Comparison of ENCODE assay signal across 8 cellular contexts in the genomic region with DNA sequence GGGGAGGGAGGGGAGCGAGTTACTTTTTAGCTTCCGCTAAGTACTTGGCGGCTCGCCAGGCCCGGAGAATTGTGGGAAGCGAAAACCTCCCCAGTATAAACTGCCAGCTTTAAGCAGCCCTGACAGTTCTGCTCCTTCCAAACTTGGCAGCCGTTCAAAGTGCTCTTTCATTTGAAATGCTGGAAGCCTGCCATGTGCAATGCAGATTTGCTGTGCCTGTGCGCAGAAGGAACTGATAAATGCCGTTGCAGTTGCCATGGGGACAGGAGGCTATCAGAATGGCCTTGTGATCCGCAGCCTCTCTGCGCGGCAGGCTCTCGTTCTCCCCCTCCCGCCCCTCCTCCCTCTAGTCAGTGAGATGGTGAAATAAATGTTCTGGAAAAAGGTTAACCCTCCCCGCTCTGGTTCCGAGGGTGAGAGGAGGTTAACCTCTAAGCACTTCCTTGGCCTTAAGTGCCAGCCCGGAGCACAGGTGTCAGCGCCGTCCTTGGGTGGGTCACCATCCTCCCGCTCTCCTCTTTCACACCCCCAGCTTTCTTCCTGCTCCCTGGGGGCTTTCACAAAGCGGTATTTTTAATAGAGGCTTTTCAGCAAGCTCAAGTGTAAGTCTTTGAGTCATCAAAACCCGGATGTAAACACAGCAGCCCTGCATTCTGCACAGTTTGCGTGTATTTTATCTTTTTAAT. TPM values are rescaled to one million over a fixed set of nuclear protein-coding genes. Genes with fewer than 3 reads are reported as not detected.
DNase-seq lines count a peak whose midpoint lies in the region; ATAC-seq and TF ChIP-seq lines count a peak whose summit lies in the region.

No MANE protein-coding gene starts in this region.

- peak; percentile 42 for ATAC-seq in HG02840 (IDR thresholded peaks at IDR 0.05; ENCODE audit: low FRiP score, unreplicated experiment)
- peak; percentile 78 to 92 (median 88) for ATAC-seq in heart right ventricle
- peak; percentile 88 to 93 for ATAC-seq in upper lobe of left lung (ENCODE audit: low FRiP score in 2 of 2)

- no peaks in the 10 kb centered on the region for H3K9me3 ChIP-seq in adipocyte (ENCODE audit: control insufficient read depth, low read length)
- H3K9me3 ChIP-seq in heart right ventricle, result no peaks in the 10 kb centered on the region
- H3K9me3 ChIP-seq in upper lobe of left lung, result no peaks in the 10 kb centered on the region

- peak in 1 of 4 donors; percentile 23 for TF ChIP-seq POLR2A in upper lobe of left lung (IDR thresholded peaks at IDR 0.05)

- H3K27me3 ChIP-seq in adipocyte (replicated peaks; ENCODE audit: control insufficient read depth, insufficient read depth, low read length), result no peaks in the 10 kb centered on the region
- H3K27me3 ChIP-seq in heart right ventricle, result no peaks in the 10 kb centered on the region
- no peaks in the 10 kb centered on the region for H3K27me3 ChIP-seq in upper lobe of left lung

- DNase-seq in GM10266 (ENCODE audit: extremely low spot score) (peak; percentile 79), NCI-H1436 (lab: John Stamatoyannopoulos, UW) (peak; percentile 99), SW480 (ENCODE audit: low spot score) (peak; percentile 99), adipocyte (ENCODE audit: low read depth) (peak; percentile 98), heart right ventricle (peak; percentile 100), posterior cingulate gyrus (peak; percentile 92 to 99 (median 95)), upper lobe of left lung (peak; percentile 82 to 99)

- intact Hi-C loops in heart right ventricle (cut with DNase I), result loop anchor here in 4 of 10 donors (1.0 to 5.0 kb wide), 2 partner anchors 12 to 83 kb away; a partner anchor contains a TSS
- intact Hi-C loops in posterior cingulate gyrus (cut with DNase I), result loop anchor here (1.0 kb wide), 1 partner anchor 12 kb away; a partner anchor contains a TSS

- 0 to 1% methylated on average over 23 of the region's 23 CpGs for WGBS in heart right ventricle, 2 donors
- WGBS in upper lobe of left lung, 2 donors, result 0 to 1% methylated on average over 22 to 23 of the region's 23 CpGs

- H3K9ac ChIP-seq in adipocyte (ENCODE audit: low read length), result peak overlapping the region; percentile 80

- H3K27ac ChIP-seq in heart right ventricle (peak overlapping the region; percentile 90 to 100 (median 96)), upper lobe of left lung (peak overlapping the region; percentile 93 to 100 (median 97))

- H3K4me1 ChIP-seq in adipocyte (ENCODE audit: control insufficient read depth, insufficient read depth, low read length) (peaks cover 84% of the 10 kb centered on the region), heart right ventricle (peaks cover 53 to 96% (median 90%) of the 10 kb centered on the region in 9 donors), upper lobe of left lung (peaks cover 83 to 92% (median 91%) of the 10 kb centered on the region in 4 donors)

- TF ChIP-seq CTCF in GM10266 (IDR thresholded peaks at IDR 0.05; ENCODE audit: control insufficient read depth, insufficient read depth, low read depth, missing control alignments), result no peak
- no peak for TF ChIP-seq CTCF in heart right ventricle (IDR thresholded peaks at IDR 0.05)
- TF ChIP-seq CTCF in upper lobe of left lung (IDR thresholded peaks at IDR 0.05), result no peak

- H3K4me3 ChIP-seq in adipocyte (ENCODE audit: low read length), result peak overlapping the region; percentile 72
- H3K4me3 ChIP-seq in heart right ventricle, result peak overlapping the region in 6 of 10 donors; percentile 18 to 46 (median 42)
- peak overlapping the region in 3 of 4 donors; percentile 2 to 41 (median 40) for H3K4me3 ChIP-seq in upper lobe of left lung

- no peaks in the 10 kb centered on the region for H3K36me3 ChIP-seq in adipocyte (ENCODE audit: control insufficient read depth, insufficient read depth, low read length, severe bottlenecking)
- no peaks in the 10 kb centered on the region for H3K36me3 ChIP-seq in heart right ventricle
- no peaks in the 10 kb centered on the region for H3K36me3 ChIP-seq in upper lobe of left lung

- TF ChIP-seq EP300 in upper lobe of left lung (IDR thresholded peaks at IDR 0.05), result peak; percentile 4 to 76 (median 54)

RNA-seq across cellular contexts. Expression of a gene that starts 11.9 kb away (rescaled TPM):
- total RNA-seq in heart right ventricle (10 to 100 TPM; 25.1 to 66.6 (median 36.4) TPM), upper lobe of left lung (100 to 1,000 TPM in 1 of 6 donors, 10 to 100 TPM in 5; 44.0 to 111 (median 49.6) TPM)
- polyA plus RNA-seq in heart right ventricle, result 10 to 100 TPM in 1 of 2 donors, 1 to 10 TPM in 1; 6.6 to 15.4 TPM

RNA-seq across cellular contexts. Expression of a gene that starts 57.6 kb away (rescaled TPM):
- total RNA-seq in heart right ventricle, result 10 to 100 TPM; 51.4 to 93.8 (median 64.2) TPM
- polyA plus RNA-seq in heart right ventricle, result 10 to 100 TPM in 1 of 2 donors, 1 to 10 TPM in 1; 9.4 to 11.6 TPM
- 10 to 100 TPM; 25.1 to 42.4 (median 32.7) TPM for total RNA-seq in upper lobe of left lung

Comparison
In these comparisons a context has a peak if more than half of its experiments do, and no peak if none do; other contexts are left out.
1. Peak in every context shown above with its lines: DNase-seq, ATAC-seq, H3K4me3 ChIP-seq and H3K27ac ChIP-seq.